In the genomic region with DNA sequence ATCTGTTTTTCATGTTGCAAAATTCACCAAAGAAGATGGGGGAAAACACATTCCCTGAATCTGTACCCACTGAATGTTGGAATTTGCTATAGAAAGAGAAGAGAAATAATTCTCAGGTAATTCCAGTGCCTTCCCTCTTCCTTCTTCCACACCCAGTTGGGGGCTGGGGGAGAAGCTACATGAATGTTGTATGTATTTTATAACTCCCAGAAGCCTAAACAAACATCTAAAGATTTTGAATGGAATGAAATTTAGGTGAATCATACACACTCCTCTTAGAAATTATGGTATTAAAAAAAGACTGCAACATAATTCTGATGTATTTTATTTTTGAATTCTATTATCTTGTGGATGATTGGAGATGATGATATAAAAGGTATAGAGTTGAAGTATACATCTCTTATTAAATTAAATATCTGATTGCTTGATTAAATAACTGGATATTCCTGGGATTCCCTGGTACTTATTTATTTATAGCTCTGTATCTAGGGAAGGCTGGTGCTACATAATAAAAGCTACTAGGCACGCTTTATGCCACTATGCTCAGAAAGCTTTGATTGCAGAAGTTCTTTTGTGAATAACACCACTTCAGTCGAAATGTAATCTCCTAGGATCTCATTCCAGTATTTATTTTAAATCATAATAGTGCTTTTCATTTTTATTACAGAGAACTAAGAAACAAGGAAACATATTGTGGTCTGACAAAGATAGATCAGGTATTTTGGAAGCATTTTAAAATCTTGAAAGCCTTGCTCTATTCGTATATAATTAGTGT, we compare ENCODE assay signal across 17 cellular contexts.
"Had no signal": no experiment of that assay in that cellular context is flagged by ENCODE, and none has a peak within 500 bp of the region (broad histone marks: within the 10 kb centered on the region; RNA-seq: fewer than 3 reads in every experiment).

No MANE protein-coding gene starts in this region.

- H3K27ac ChIP-seq: brain microvascular endothelial cell, coronary artery, foreskin keratinocyte, lower lobe of right lung, right lobe of liver, suprapubic skin had no signal

- H3K4me1 ChIP-seq: right lobe of liver had no signal

- H3K36me3 ChIP-seq: brain microvascular endothelial cell, lower lobe of right lung, right lobe of liver, suprapubic skin had no signal

- H3K9me3 ChIP-seq: lower lobe of right lung, psoas muscle, right lobe of liver, suprapubic skin had no signal

- ATAC-seq: foreskin keratinocyte, right lobe of liver had no signal

- DNase-seq: activated CD4-positive, alpha-beta T cell treated with anti-CD3 and anti-CD28 coated beads, Interleukin-2, amount 50 U/mL, for 1 hour; activated CD4-positive, CD25-positive, alpha-beta regulatory T cell; activated CD8-positive, alpha-beta memory T cell treated with anti-CD3 and anti-CD28 coated beads for 24 hours; activated naive CD4-positive, alpha-beta T cell; anterior cingulate cortex; brain microvascular endothelial cell; foreskin keratinocyte; lower lobe of right lung; midbrain; psoas muscle; right lobe of liver; stimulated activated CD4-positive, alpha-beta T cell treated with anti-CD3 and anti-CD28 coated beads, Interleukin-4, amount 100 ng/mL, for 4 hours; stimulated activated CD8-positive, alpha-beta memory T cell treated with anti-CD3 and anti-CD28 coated beads, Interleukin-4, amount 100 ng/mL, for 48 hours; trophoblast cell had no signal

- H3K27me3 ChIP-seq: brain microvascular endothelial cell, foreskin keratinocyte, right lobe of liver, suprapubic skin had no signal

- H3K4me3 ChIP-seq: coronary artery, lower lobe of right lung, psoas muscle, right lobe of liver, smooth muscle cell, suprapubic skin had no signal
